35 cellular contexts compared by ENCODE assay signal in the genomic region with DNA sequence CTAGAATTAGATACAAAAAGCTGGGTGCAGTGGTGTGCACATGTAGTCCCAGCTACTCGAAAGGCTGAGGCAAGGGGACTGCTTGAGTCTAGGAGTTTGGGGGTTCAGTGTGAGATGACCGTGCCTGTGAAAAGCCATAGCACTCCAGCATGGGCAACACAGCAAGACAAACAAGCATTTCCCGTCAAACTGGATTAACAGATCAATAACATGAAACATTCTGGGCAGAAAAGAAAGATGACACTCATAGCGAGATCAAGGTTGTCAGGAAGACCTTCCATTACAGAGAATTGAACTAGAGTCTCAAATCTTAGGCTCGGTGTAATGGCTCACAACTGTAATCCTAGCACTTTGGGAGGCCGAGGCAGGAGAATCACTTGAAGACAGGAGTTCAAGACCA.
"Had no signal": no experiment of that assay in that cellular context is flagged by ENCODE, and none has a peak within 500 bp of the region (broad histone marks: within the 10 kb centered on the region; RNA-seq: fewer than 3 reads in every experiment).

No MANE protein-coding gene starts in this region.

- FAIRE-seq: bronchial epithelial cell, TTC549 had no signal

- H3K4me1 Mint-ChIP-seq: activated naive CD4-positive, alpha-beta T cell treated with anti-CD3 and anti-CD28 coated beads, Interleukin-2, amount 10 ng/mL, durations not matched to agents 7 days and 5 days; brain; WTC11 had no signal

- ATAC-seq: activated CD4-positive, alpha-beta T cell treated with anti-CD3 and anti-CD28 coated beads for 36 hours; activated CD4-positive, CD25-positive, alpha-beta regulatory T cell treated with anti-CD3 and anti-CD28 coated beads, Interleukin-2, amount 50 U/mL, for 24 hours; activated CD8-positive, alpha-beta T cell treated with anti-CD3 and anti-CD28 coated beads, Interleukin-2, amount 10 ng/mL, durations not matched to agents 7 days and 5 days; activated naive CD8-positive, alpha-beta T cell treated with anti-CD3 and anti-CD28 coated beads, Interleukin-2, amount 50 U/mL, for 24 hours; PC-3; WTC11 had no signal

- DNase-seq: activated CD4-positive, alpha-beta T cell treated with anti-CD3 and anti-CD28 coated beads for 36 hours; activated CD4-positive, alpha-beta T cell treated with anti-CD3 and anti-CD28 coated beads, Interleukin-2, amount 10 ng/mL, durations not matched to agents 7 days and 5 days; activated CD4-positive, alpha-beta T cell treated with anti-CD3 and anti-CD28 coated beads, Interleukin-2, amount 50 U/mL, for 48 hours; activated CD8-positive, alpha-beta T cell treated with anti-CD3 and anti-CD28 coated beads, Interleukin-2, amount 10 ng/mL, durations not matched to agents 7 days and 5 days; activated gamma-delta T cell treated with Interleukin-2 at 50 U/mL for 16 hours; activated naive CD4-positive, alpha-beta T cell treated with anti-CD3 and anti-CD28 coated beads, Interleukin-2, amount 10 ng/mL, durations not matched to agents 7 days and 5 days; activated naive CD8-positive, alpha-beta T cell treated with anti-CD3 and anti-CD28 coated beads, Interleukin-2, amount 50 U/mL, for 24 hours; activated T-cell treated with anti-CD3 and anti-CD28 coated beads, Interleukin-2, amount 50 U/mL, for 24 hours; anterior cingulate cortex; caudate nucleus; Kasumi-1; KG1; MM.1S; MV-4-11; NCI-H1092; NCI-H1436 treated with DMSO at 0.1 percent for 48 hours; NCI-H1694 treated with DMSO at 0.1 percent for 48 hours; NCI-H2029; NCI-H345; NCI-H526; NCI-H748 treated with DMSO at 0.1 percent for 48 hours; NK-92 treated with Interleukin-12 subunit alpha and Interleukin-12 subunit beta, amount 100 ng/mL, for 24 hours; PC-3; Peyer's patch; RPMI8226; SHP77 treated with DMSO at 0.1 percent for 48 hours; SK-N-SH had no signal

- H3K4me3 Mint-ChIP-seq: activated CD4-positive, alpha-beta T cell treated with anti-CD3 and anti-CD28 coated beads for 36 hours; activated CD4-positive, alpha-beta T cell treated with anti-CD3 and anti-CD28 coated beads, Interleukin-2, amount 10 ng/mL, durations not matched to agents 7 days and 5 days; activated CD8-positive, alpha-beta T cell treated with anti-CD3 and anti-CD28 coated beads, Interleukin-2, amount 10 ng/mL, durations not matched to agents 7 days and 5 days; activated naive CD4-positive, alpha-beta T cell treated with anti-CD3 and anti-CD28 coated beads, Interleukin-2, amount 10 ng/mL, durations not matched to agents 7 days and 5 days; activated naive CD8-positive, alpha-beta T cell; activated naive CD8-positive, alpha-beta T cell treated with anti-CD3 and anti-CD28 coated beads, Interleukin-2, amount 50 U/mL, for 24 hours; activated T-cell treated with anti-CD3 and anti-CD28 coated beads, Interleukin-2, amount 50 U/mL, for 24 hours; brain; T-helper 1 cell treated with Interleukin-12 subunit alpha and Interleukin-12 subunit beta and Interleukin-4 antibody, amounts not matched to agents 30 μg/mL and 1 μg/mL, for 36 hours; T-helper 2 cell treated with Interferon-gamma antibody and Interleukin-4, amounts not matched to agents 5 μg/mL and 100 μg/mL, for 36 hours; WTC11 had no signal

- H3K9me3 Mint-ChIP-seq: activated CD4-positive, alpha-beta T cell treated with anti-CD3 and anti-CD28 coated beads, Interleukin-2, amount 10 ng/mL, durations not matched to agents 7 days and 5 days; activated naive CD4-positive, alpha-beta T cell treated with anti-CD3 and anti-CD28 coated beads, Interleukin-2, amount 10 ng/mL, durations not matched to agents 7 days and 5 days; activated naive CD8-positive, alpha-beta T cell treated with anti-CD3 and anti-CD28 coated beads, Interleukin-2, amount 50 U/mL, for 24 hours; activated T-cell treated with anti-CD3 and anti-CD28 coated beads, Interleukin-2, amount 50 U/mL, for 24 hours; brain; T-helper 1 cell treated with Interleukin-12 subunit alpha and Interleukin-12 subunit beta and Interleukin-4 antibody, amounts not matched to agents 30 μg/mL and 1 μg/mL, for 36 hours; T-helper 2 cell treated with Interferon-gamma antibody and Interleukin-4, amounts not matched to agents 5 μg/mL and 100 μg/mL, for 36 hours; WTC11 had no signal

- H3K27ac Mint-ChIP-seq: activated CD4-positive, alpha-beta T cell treated with anti-CD3 and anti-CD28 coated beads for 36 hours; activated CD4-positive, alpha-beta T cell treated with anti-CD3 and anti-CD28 coated beads, Interleukin-2, amount 10 ng/mL, durations not matched to agents 7 days and 5 days; activated CD8-positive, alpha-beta T cell treated with anti-CD3 and anti-CD28 coated beads, Interleukin-2, amount 10 ng/mL, durations not matched to agents 7 days and 5 days; activated naive CD4-positive, alpha-beta T cell treated with anti-CD3 and anti-CD28 coated beads, Interleukin-2, amount 10 ng/mL, durations not matched to agents 7 days and 5 days; activated naive CD8-positive, alpha-beta T cell; activated naive CD8-positive, alpha-beta T cell treated with anti-CD3 and anti-CD28 coated beads, Interleukin-2, amount 50 U/mL, for 24 hours; activated T-cell treated with anti-CD3 and anti-CD28 coated beads, Interleukin-2, amount 50 U/mL, for 24 hours; brain; T-helper 1 cell treated with Interleukin-12 subunit alpha and Interleukin-12 subunit beta and Interleukin-4 antibody, amounts not matched to agents 30 μg/mL and 1 μg/mL, for 36 hours; T-helper 2 cell treated with Interferon-gamma antibody and Interleukin-4, amounts not matched to agents 5 μg/mL and 100 μg/mL, for 36 hours; WTC11 had no signal

- H3K27me3 Mint-ChIP-seq: activated CD4-positive, alpha-beta T cell treated with anti-CD3 and anti-CD28 coated beads for 36 hours; activated CD4-positive, alpha-beta T cell treated with anti-CD3 and anti-CD28 coated beads, Interleukin-2, amount 10 ng/mL, durations not matched to agents 7 days and 5 days; activated naive CD4-positive, alpha-beta T cell treated with anti-CD3 and anti-CD28 coated beads, Interleukin-2, amount 10 ng/mL, durations not matched to agents 7 days and 5 days; activated naive CD8-positive, alpha-beta T cell; activated naive CD8-positive, alpha-beta T cell treated with anti-CD3 and anti-CD28 coated beads, Interleukin-2, amount 50 U/mL, for 24 hours; activated T-cell treated with anti-CD3 and anti-CD28 coated beads, Interleukin-2, amount 50 U/mL, for 24 hours; brain had no signal
